18 cellular contexts compared by ENCODE assay signal in the genomic region with DNA sequence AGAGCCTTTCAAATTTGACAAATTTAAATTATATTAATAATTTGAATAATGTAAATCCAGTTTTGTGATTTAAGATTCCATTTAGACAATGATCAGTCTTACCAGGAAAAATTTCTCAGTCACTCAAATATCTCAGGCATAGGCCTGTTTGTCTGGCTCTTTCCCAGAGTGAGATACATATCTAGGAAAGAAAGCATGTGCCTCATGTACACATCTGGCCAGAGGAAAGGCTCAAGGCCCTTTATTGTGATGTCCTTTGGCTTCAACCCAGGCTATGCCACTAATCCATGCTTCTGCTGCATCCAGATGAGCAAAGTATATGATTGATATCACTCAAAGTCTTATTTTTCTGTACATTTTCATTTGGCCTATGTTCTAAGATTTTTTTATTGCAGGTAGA.
DNase-seq lines count a peak whose midpoint lies in the region; ATAC-seq and TF ChIP-seq lines count a peak whose summit lies in the region.
"Had no signal": no experiment of that assay in that cellular context is flagged by ENCODE, and none has a peak within 500 bp of the region (broad histone marks: within the 10 kb centered on the region; RNA-seq: fewer than 3 reads in every experiment).

No MANE protein-coding gene starts in this region.

- no peak overlapping the region for H3K4me2 ChIP-seq in IMR-90 (ENCODE audit: low read depth, low read length)
- H3K4me2 ChIP-seq: GM23338 had no signal

- peak overlapping the region; percentile 85 for H4K91ac ChIP-seq in IMR-90 (ENCODE audit: insufficient read depth, low read depth, low read length)

- H2AFZ ChIP-seq in IMR-90 (replicated peaks; ENCODE audit: low read length, poor library complexity): no peak overlapping the region
- H2AFZ ChIP-seq: GM23338 had no signal

- H3K27me3 ChIP-seq in IMR-90 (ENCODE audit: control insufficient read depth, insufficient read depth, low read length): no peaks in the 10 kb centered on the region
- H3K27me3 ChIP-seq in adipocyte (replicated peaks; ENCODE audit: control insufficient read depth, insufficient read depth, low read length): no peaks in the 10 kb centered on the region
- no peaks in the 10 kb centered on the region for H3K27me3 ChIP-seq in SJCRH30
- H3K27me3 ChIP-seq: BE2C had no signal

- no peaks in the 10 kb centered on the region for H3K36me3 Mint-ChIP-seq in T-helper 17 cell (ENCODE audit: low read depth)
- H3K36me3 Mint-ChIP-seq: CD4-positive, CD25-positive, alpha-beta regulatory T cell; CD8-positive, alpha-beta memory T cell had no signal

- ATAC-seq in IMR-90 (ENCODE audit: low read depth) (no peak), Right ventricle myocardium inferior (no peak), T-helper 17 cell (no peak)
- ATAC-seq: GM23338, HCT116 had no signal

- H3K27ac ChIP-seq in IMR-90 (ENCODE audit: insufficient read depth, low read length) (no peak overlapping the region; the same call in 1 of the 2 replicates), SJCRH30 (no peak overlapping the region)

- peak overlapping the region; percentile 94 for H3K14ac ChIP-seq in IMR-90 (replicated peaks; ENCODE audit: low read depth, low read length)

- intact Hi-C loops in IMR-90 (cut with micrococcal nuclease) (no loop called here), Right ventricle myocardium inferior (cut with DNase I) (no loop called here)

- POLR2A ChIA-PET in IMR-90 (lab: Charles Lee; ENCODE audit: unreplicated experiment): no interaction called here

- dilution Hi-C loops in IMR-90 (cut with HindIII; ENCODE audit: low sequenced_read_pairs, unreplicated experiment): no loop called here

- peak overlapping the region; percentile 74 for H2AK9ac ChIP-seq in IMR-90 (replicated peaks; ENCODE audit: low read depth, low read length, poor library complexity)

- peak overlapping the region; percentile 31; the same call in 1 of the 2 replicates for H2AK5ac ChIP-seq in IMR-90 (ENCODE audit: low read depth, low read length)

- H3K27me3 Mint-ChIP-seq in T-helper 17 cell: no peaks in the 10 kb centered on the region
- H3K27me3 Mint-ChIP-seq: CD4-positive, CD25-positive, alpha-beta regulatory T cell; CD8-positive, alpha-beta memory T cell had no signal

- H3K56ac ChIP-seq in IMR-90 (ENCODE audit: extremely low read depth, insufficient read depth, low read length): no peak overlapping the region

- H3K9ac ChIP-seq in IMR-90 (ENCODE audit: low read depth, low read length): no peak overlapping the region
- no peak overlapping the region for H3K9ac ChIP-seq in adipocyte (ENCODE audit: low read length)

- no peaks in the 10 kb centered on the region for H3K79me1 ChIP-seq in IMR-90 (ENCODE audit: low read depth in 1 of 2, low read length in 2 of 2)

- no peak overlapping the region for H3K4me3 Mint-ChIP-seq in T-helper 17 cell
- H3K4me3 Mint-ChIP-seq: CD4-positive, CD25-positive, alpha-beta regulatory T cell; CD8-positive, alpha-beta memory T cell; GM23338 had no signal

- H4K8ac ChIP-seq in IMR-90 (ENCODE audit: low read depth in 2 of 2, low read length in 2 of 2): peak overlapping the region; percentile 9 to 59; a peak in 3 of 4 replicates

- no TSS peak for BruUV-seq in IMR-90 (replicated peaks; lab: Mats Ljungman, UMichigan)

- no peak for TF ChIP-seq CTCF in IMR-90 (conservative IDR thresholded peaks at IDR 0.05; ENCODE audit: low read depth, low read length)
- TF ChIP-seq CTCF in fibroblast of the aortic adventitia (IDR thresholded peaks at IDR 0.05; ENCODE audit: insufficient read depth, low read length): no peak

- no peak overlapping the region for H3K27ac Mint-ChIP-seq in T-helper 17 cell
- H3K27ac Mint-ChIP-seq: CD4-positive, CD25-positive, alpha-beta regulatory T cell; CD8-positive, alpha-beta memory T cell; GM23338 had no signal

- peak overlapping the region; percentile 93 for H3K4ac ChIP-seq in IMR-90 (ENCODE audit: low read depth, low read length)

- H3K36me3 ChIP-seq in IMR-90 (ENCODE audit: control insufficient read depth, insufficient read depth, low read length) (no peaks in the 10 kb centered on the region), adipocyte (ENCODE audit: control insufficient read depth, insufficient read depth, low read length, severe bottlenecking) (no peaks in the 10 kb centered on the region), SJCRH30 (no peaks in the 10 kb centered on the region)
- H3K36me3 ChIP-seq: BE2C had no signal

- H4K20me1 ChIP-seq in IMR-90 (ENCODE audit: insufficient read depth, low read length): no peaks in the 10 kb centered on the region

- peak overlapping the region; percentile 99 for H4K5ac ChIP-seq in IMR-90 (ENCODE audit: low read depth, low read length)

- no peaks in the 10 kb centered on the region for H3K4me1 Mint-ChIP-seq in T-helper 17 cell
- H3K4me1 Mint-ChIP-seq: CD4-positive, CD25-positive, alpha-beta regulatory T cell; CD8-positive, alpha-beta memory T cell; GM23338 had no signal

- in situ Hi-C loops in IMR-90 (cut with MboI; ENCODE audit: low sequenced_read_pairs): no loop called here

- no peak for TF ChIP-seq RAD21 in IMR-90 (IDR thresholded peaks at IDR 0.05; ENCODE audit: low read length)

- no peaks in the 10 kb centered on the region for H3K9me1 ChIP-seq in IMR-90 (ENCODE audit: insufficient read depth, low read length)

- H2BK120ac ChIP-seq in IMR-90 (ENCODE audit: low read depth, low read length): peak overlapping the region; percentile 97

- peak overlapping the region; percentile 97 for H2BK15ac ChIP-seq in IMR-90 (ENCODE audit: low read depth, low read length)

- peak overlapping the region; percentile 97 for H2BK5ac ChIP-seq in IMR-90 (ENCODE audit: low read depth, low read length, poor library complexity, severe bottlenecking)

- no peaks in the 10 kb centered on the region for H3K9me3 ChIP-seq in IMR-90 (ENCODE audit: control insufficient read depth, insufficient read depth, low read length)
- H3K9me3 ChIP-seq in adipocyte (ENCODE audit: control insufficient read depth, low read length): peaks cover 4% of the 10 kb centered on the region
- no peaks in the 10 kb centered on the region for H3K9me3 ChIP-seq in T-helper 17 cell (ENCODE audit: control insufficient read depth, low read length, poor library complexity, severe bottlenecking)
- no peaks in the 10 kb centered on the region for H3K9me3 ChIP-seq in SJCRH30 (replicated peaks)
- H3K9me3 ChIP-seq: BE2C had no signal

- CTCF ChIA-PET in IMR-90 (lab: Yijun Ruan, JAX): no interaction called here

- H3K4me1 ChIP-seq in IMR-90 (ENCODE audit: control insufficient read depth, insufficient read depth, low read length) (peaks cover 16% of the 10 kb centered on the region), adipocyte (ENCODE audit: control insufficient read depth, insufficient read depth, low read length) (peaks cover 24% of the 10 kb centered on the region), SJCRH30 (no peaks in the 10 kb centered on the region)
- H3K4me1 ChIP-seq: BE2C had no signal

- peak; percentile 20 for DNase-seq in IMR-90
- peak; percentile 57 for DNase-seq in adipocyte (ENCODE audit: low read depth)
- DNase-seq in fibroblast of the aortic adventitia (ENCODE audit: low read depth): peak; percentile 31
- no peak for DNase-seq in Right ventricle myocardium inferior (ENCODE audit: missing footprints)
- no peak for DNase-seq in T-helper 17 cell
- no peak for DNase-seq in SJCRH30
- DNase-seq: ACHN; BE2C; C1 segment of cervical spinal cord; CD4-positive, CD25-positive, alpha-beta regulatory T cell; CD8-positive, alpha-beta memory T cell; COR-L47; DMS 273 treated with DMSO at 0.1 percent for 48 hours; DMS53; DND-41; H7 had no signal

- H3K4me3 ChIP-seq in IMR-90 (ENCODE audit: insufficient read depth, low read depth, low read length) (no peak overlapping the region), adipocyte (ENCODE audit: low read length) (no peak overlapping the region), fibroblast of the aortic adventitia (ENCODE audit: low read depth, low read length) (no peak overlapping the region), SJCRH30 (no peak overlapping the region)
- H3K4me3 ChIP-seq: GM23338 had no signal

- H3K18ac ChIP-seq in IMR-90 (ENCODE audit: low read depth, low read length): peak overlapping the region; percentile 99

- TF ChIP-seq POLR2A in IMR-90 (IDR thresholded peaks at IDR 0.05; ENCODE audit: low read depth, low read length): no peak

- peak overlapping the region; percentile 87 for H3K23ac ChIP-seq in IMR-90 (ENCODE audit: low read depth, low read length)

- H2BK20ac ChIP-seq in IMR-90 (ENCODE audit: low read depth, low read length): peak overlapping the region; percentile 99

TF ChIP-seq in IMR-90, 13 proteins besides CTCF, POLR2A, EP300 and RAD21 (continues in another document):
- TF ChIP-seq, protein P1, sequence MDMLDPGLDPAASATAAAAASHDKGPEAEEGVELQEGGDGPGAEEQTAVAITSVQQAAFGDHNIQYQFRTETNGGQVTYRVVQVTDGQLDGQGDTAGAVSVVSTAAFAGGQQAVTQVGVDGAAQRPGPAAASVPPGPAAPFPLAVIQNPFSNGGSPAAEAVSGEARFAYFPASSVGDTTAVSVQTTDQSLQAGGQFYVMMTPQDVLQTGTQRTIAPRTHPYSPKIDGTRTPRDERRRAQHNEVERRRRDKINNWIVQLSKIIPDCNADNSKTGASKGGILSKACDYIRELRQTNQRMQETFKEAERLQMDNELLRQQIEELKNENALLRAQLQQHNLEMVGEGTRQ (IDR thresholded peaks at IDR 0.05; ENCODE audit: low read depth, low read length): no peak
- TF ChIP-seq SMC3 (IDR thresholded peaks at IDR 0.05; ENCODE audit: low read depth, low read length) (no peak), MAZ (IDR thresholded peaks at IDR 0.05; ENCODE audit: borderline replicate concordance, low read depth, low read length) (no peak), BHLHE40 (IDR thresholded peaks at IDR 0.05; ENCODE audit: low read depth, low read length) (no peak), CEBPB (IDR thresholded peaks at IDR 0.05; ENCODE audit: low read depth, low read length) (no peak), RCOR1 (IDR thresholded peaks at IDR 0.05; ENCODE audit: insufficient replicate concordance, low read length) (no peak), MXI1 (IDR thresholded peaks at IDR 0.05; ENCODE audit: borderline replicate concordance, low read depth, low read length) (no peak), MAFK (IDR thresholded peaks at IDR 0.05; ENCODE audit: low read depth, low read length) (no peak), FOS (IDR thresholded peaks at IDR 0.05; ENCODE audit: low read depth, low read length) (no peak), NFE2L2 (IDR thresholded peaks at IDR 0.05; ENCODE audit: low read depth, low read length) (no peak)
- TF ChIP-seq, protein P2, sequence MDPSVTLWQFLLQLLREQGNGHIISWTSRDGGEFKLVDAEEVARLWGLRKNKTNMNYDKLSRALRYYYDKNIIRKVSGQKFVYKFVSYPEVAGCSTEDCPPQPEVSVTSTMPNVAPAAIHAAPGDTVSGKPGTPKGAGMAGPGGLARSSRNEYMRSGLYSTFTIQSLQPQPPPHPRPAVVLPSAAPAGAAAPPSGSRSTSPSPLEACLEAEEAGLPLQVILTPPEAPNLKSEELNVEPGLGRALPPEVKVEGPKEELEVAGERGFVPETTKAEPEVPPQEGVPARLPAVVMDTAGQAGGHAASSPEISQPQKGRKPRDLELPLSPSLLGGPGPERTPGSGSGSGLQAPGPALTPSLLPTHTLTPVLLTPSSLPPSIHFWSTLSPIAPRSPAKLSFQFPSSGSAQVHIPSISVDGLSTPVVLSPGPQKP (IDR thresholded peaks at IDR 0.05; ENCODE audit: borderline replicate concordance, low read depth, low read length): no peak

Comparison
In these comparisons a context has a peak if more than half of its experiments do, and no peak if none do; other contexts are left out.
1. DNase-seq: peak in IMR-90 (single experiment), adipocyte (single experiment) and fibroblast of the aortic adventitia (single experiment); none in Right ventricle myocardium inferior (single experiment), T-helper 17 cell (0 of 3) and SJCRH30 (0 of 2).